In the genomic region with DNA sequence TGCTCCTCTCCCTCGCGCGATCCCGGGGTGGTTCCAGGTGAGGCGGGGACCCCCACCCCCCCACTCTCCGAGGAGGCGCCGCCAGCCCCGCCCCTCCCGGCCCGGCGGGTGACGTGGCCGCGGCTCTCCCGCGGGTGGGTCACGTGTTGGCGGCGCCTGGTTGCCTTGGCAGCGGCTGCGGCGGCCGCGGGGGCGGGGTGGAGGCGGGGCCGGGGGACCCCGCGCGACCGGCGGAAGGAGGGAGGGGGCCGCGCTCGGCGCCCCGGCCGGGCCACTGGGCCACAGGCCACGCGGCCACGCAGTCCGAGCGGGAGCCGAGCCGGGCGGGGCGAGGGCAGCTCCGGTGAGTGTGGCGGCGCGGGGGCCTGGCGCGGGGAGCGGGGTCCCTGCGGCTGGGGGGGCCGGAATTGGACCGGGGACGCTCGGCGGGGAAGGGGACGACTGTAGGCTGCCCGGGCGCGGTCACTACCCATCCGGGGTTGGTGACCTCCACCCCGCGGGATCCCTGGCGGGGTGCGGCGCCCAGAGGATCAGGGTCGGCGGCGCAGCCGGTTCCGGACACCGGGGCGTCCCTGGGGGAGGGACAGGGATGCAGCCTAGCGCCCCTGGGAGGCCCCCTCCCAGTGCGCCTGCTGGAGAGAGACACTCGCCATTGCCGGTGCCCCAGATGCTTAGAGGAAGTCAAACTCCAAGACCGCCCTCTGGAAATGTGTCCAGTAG, we compare ENCODE assay signal across 8 cellular contexts. TPM values are rescaled to one million over a fixed set of nuclear protein-coding genes. Genes with fewer than 3 reads are reported as not detected.
DNase-seq lines count a peak whose midpoint lies in the region; ATAC-seq, FAIRE-seq and TF ChIP-seq lines count a peak whose summit lies in the region.

A gene (plus strand): TSS at position 257 of the 720 bp plus-strand sequence. CDS start 5,382 bp downstream, outside the sequence.

- H3K4me1 ChIP-seq in H1 (replicated peaks in 1 of 4; ENCODE audit: control insufficient read depth in 3 of 4, insufficient read depth in 4 of 4, low read length in 3 of 4), result peaks cover 0 to 8% (median 5%) of the 10 kb centered on the region in 4 experiments; a peak in 5 of 7 replicates

- POLR2A ChIA-PET in H1 (lab: Charles Lee; ENCODE audit: partially characterized antibody), result interaction anchor here (2.3 to 3.6 kb wide), 2 partner anchors 8 to 9 kb away, joined by 8 to 16 read pairs; no protein-coding TSS in a partner anchor

- peak within 1 kb of the TSS; percentile 64 for H4K8ac ChIP-seq in H1 (ENCODE audit: extremely low read depth, insufficient read depth, low read length)

- 0 out of 2 replicates have a peak within 1 kb of the TSS, but pooled peaks have one; percentile 35 for H2BK5ac ChIP-seq in H1 (ENCODE audit: low read depth, low read length)

- peak within 1 kb of the TSS; percentile 62 to 78 (median 74) for H3K4me3 ChIP-seq in H1 (ENCODE audit: extremely low read depth in 1 of 4, insufficient read depth in 2 of 4, low read depth in 3 of 4, low read length in 4 of 4)

- no peak within 1 kb of the TSS for H3K14ac ChIP-seq in H1 (ENCODE audit: insufficient read length)

- no peak within 1 kb of the TSS for H2BK12ac ChIP-seq in H1 (ENCODE audit: low read depth, low read length)

- 4% methylated on average over 18 of the region's 83 CpGs; no CpG with 5 or more reads in 1 of the 2 experiments for WGBS in H1 (ENCODE audit: extremely low coverage in 1 of 2, insufficient coverage in 1 of 2, insufficient read length in 1 of 2, insufficient replicate concordance in 2 of 2, low coverage in 1 of 2, low lambda C conversion rate in 2 of 2, missing lambda C conversion rate in 1 of 2), 2 experiments

- H3K27ac ChIP-seq in H1 (ENCODE audit: low read depth, low read length), result no peak within 1 kb of the TSS; the same call in 1 of the 2 replicates

- ATAC-seq in GM18511 (IDR thresholded peaks at IDR 0.05; ENCODE audit: unreplicated experiment) (peak; percentile 70), HG03064 (IDR thresholded peaks at IDR 0.05; ENCODE audit: low read depth, unreplicated experiment) (peak; percentile 54)

- H3K23ac ChIP-seq in H1 (ENCODE audit: insufficient read length), result no peak within 1 kb of the TSS

- no peak within 1 kb of the TSS for H2BK15ac ChIP-seq in H1 (ENCODE audit: low read length)

- TF ChIP-seq EP300 in H1 (IDR thresholded peaks at IDR 0.05; ENCODE audit: borderline replicate concordance in 1 of 2, low read depth in 2 of 2, low read length in 2 of 2), result no peak

- H3K79me1 ChIP-seq in H1 (ENCODE audit: low read depth, low read length), result no peaks in the 10 kb centered on the region

- CTCF ChIA-PET in H1 (lab: Charles Lee; ENCODE audit: partially characterized antibody), result interaction anchor here (0.8 to 1.2 kb wide), 3 partner anchors 16 to 154 kb away, joined by 3 to 4 read pairs (median 3); no protein-coding TSS in a partner anchor

- H3K9me3 ChIP-seq in H1 (ENCODE audit: insufficient read depth in 2 of 2, low read depth in 1 of 2, low read length in 1 of 2), result no peaks in the 10 kb centered on the region

- H3K36me3 ChIP-seq in H1 (ENCODE audit: control insufficient read depth in 2 of 4, insufficient read depth in 4 of 4, low read length in 3 of 4), result no peaks in the 10 kb centered on the region; a peak in 1 of 8 replicates

- H3K4ac ChIP-seq in H1 (replicated peaks; ENCODE audit: insufficient read length, low read depth, low read length), result no peak within 1 kb of the TSS

- FAIRE-seq in H1 (lab: Jason Lieb, UNC), result no peak

- H3K56ac ChIP-seq in H1 (replicated peaks; ENCODE audit: insufficient read length, low read depth, low read length), result peak within 1 kb of the TSS; percentile 46

- no peak; a peak in 1 of 3 replicates for TF ChIP-seq POLR2A in H1 (IDR thresholded peaks at IDR 0.05; ENCODE audit: control extremely low read depth in 1 of 2, low read depth in 2 of 2, low read length in 2 of 2)

- peak within 1 kb of the TSS; percentile 70; the same call in 1 of the 2 replicates for H2AK5ac ChIP-seq in H1 (ENCODE audit: low read depth, low read length)

- no peak within 1 kb of the TSS for H4K91ac ChIP-seq in H1 (replicated peaks; ENCODE audit: insufficient read length, low read length)

- H3K27me3 ChIP-seq in H1 (replicated peaks in 1 of 4; ENCODE audit: control insufficient read depth in 3 of 4, extremely low read depth in 1 of 4, insufficient read depth in 3 of 4, low read length in 3 of 4), result no peaks in the 10 kb centered on the region

- H4K20me1 ChIP-seq in H1 (replicated peaks in 1 of 2; ENCODE audit: control insufficient read depth in 1 of 2, insufficient read depth in 2 of 2, low read length in 2 of 2), result peaks cover 0 to 3% of the 10 kb centered on the region in 2 experiments

- TF ChIP-seq CTCF in H1 (IDR thresholded peaks at IDR 0.05; ENCODE audit: control extremely low read depth in 1 of 3, insufficient read depth in 1 of 3, low read depth in 1 of 3, low read length in 3 of 3), result no peak

- H2AFZ ChIP-seq in H1 (ENCODE audit: low read length), result 0 out of 2 replicates have a peak within 1 kb of the TSS, but pooled peaks have one; percentile 44

- H3K9ac ChIP-seq in H1 (replicated peaks in 1 of 4; ENCODE audit: extremely low read depth in 1 of 4, low read depth in 3 of 4, low read length in 3 of 4), result peak within 1 kb of the TSS in 3 of 4 experiments; percentile 20 to 93 (median 47); a peak in 5 of 7 replicates

- H2BK20ac ChIP-seq in H1 (ENCODE audit: low read length), result no peak within 1 kb of the TSS

- no peaks in the 10 kb centered on the region for H3K79me2 ChIP-seq in H1 (ENCODE audit: control insufficient read depth in 1 of 2, insufficient read depth in 2 of 2, low read length in 2 of 2)

- H2BK120ac ChIP-seq in H1 (replicated peaks; ENCODE audit: low read depth, low read length), result no peak within 1 kb of the TSS

- TF ChIP-seq RAD21 in H1 (IDR thresholded peaks at IDR 0.05 in 1 of 2, conservative IDR thresholded peaks at IDR 0.05 in 1 of 2; ENCODE audit: low read depth in 2 of 2, low read length in 2 of 2), result no peak

- peak; percentile 80 for DNase-seq in 8988T
- DNase-seq in NCI-H748 treated with DMSO at 0.1 percent for 48 hours (lab: John Stamatoyannopoulos, UW), result peak; percentile 36
- DNase-seq in activated CD8-positive, alpha-beta memory T cell treated with anti-CD3 and anti-CD28 coated beads for 48 hours (ENCODE audit: low read depth in 2 of 3, low spot score in 2 of 3), result peak in 2 of 3 experiments; percentile 68 to 80
- peak in 1 of 2 experiments; percentile 86 for DNase-seq in H1 (ENCODE audit: low read depth in 1 of 2, low spot score in 2 of 2)
- peak; percentile 95 for DNase-seq in mesenteric fat pad (ENCODE audit: low spot score)
- peak; percentile 75 for DNase-seq in stimulated activated CD8-positive, alpha-beta memory T cell treated with anti-CD3 and anti-CD28 coated beads, Interleukin-15, amount 100 ng/mL, for 1 hour (ENCODE audit: low read depth)

- peak within 1 kb of the TSS; percentile 77 to 85 for H3K4me2 ChIP-seq in H1 (ENCODE audit: insufficient read depth in 1 of 2, low read depth in 2 of 2, low read length in 2 of 2)

- no peak within 1 kb of the TSS for H4K5ac ChIP-seq in H1 (ENCODE audit: insufficient read length, low read depth, low read length)

- peaks cover 3% of the 10 kb centered on the region; the same call in 1 of the 2 replicates for H3K23me2 ChIP-seq in H1 (ENCODE audit: low read depth, low read length)

- H3K18ac ChIP-seq in H1 (ENCODE audit: extremely low read depth, low read length), result peak within 1 kb of the TSS; percentile 78

TF ChIP-seq in H1, 55 proteins besides CTCF, POLR2A, EP300 and RAD21 (continues in another document):
- TF ChIP-seq CREB1 (IDR thresholded peaks at IDR 0.05), result no peak; the same call in 1 of the 2 replicates
- no peak for TF ChIP-seq TAF7 (optimal IDR thresholded peaks at IDR 0.05; ENCODE audit: borderline replicate concordance, low read depth, low read length)
- 0 out of 4 replicates have a peak, but pooled peaks have one; percentile 4 to 44 for TF ChIP-seq SIN3A (conservative IDR thresholded peaks at IDR 0.05 in 1 of 2, IDR thresholded peaks at IDR 0.05 in 1 of 2; ENCODE audit: low read depth in 1 of 2, low read length in 2 of 2)
- peak; percentile 40 for TF ChIP-seq ASH2L (IDR thresholded peaks at IDR 0.05; ENCODE audit: low read length)
- no peak for TF ChIP-seq CTBP2 (IDR thresholded peaks at IDR 0.05; ENCODE audit: borderline replicate concordance, insufficient read depth, insufficient read length, low read length)
- no peak for TF ChIP-seq NANOG (IDR thresholded peaks at IDR 0.05; ENCODE audit: insufficient read depth, low read depth, low read length, poor library complexity, severe bottlenecking)
- TF ChIP-seq, protein P1, sequence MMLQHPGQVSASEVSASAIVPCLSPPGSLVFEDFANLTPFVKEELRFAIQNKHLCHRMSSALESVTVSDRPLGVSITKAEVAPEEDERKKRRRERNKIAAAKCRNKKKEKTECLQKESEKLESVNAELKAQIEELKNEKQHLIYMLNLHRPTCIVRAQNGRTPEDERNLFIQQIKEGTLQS (IDR thresholded peaks at IDR 0.05; ENCODE audit: insufficient read depth, low read depth, low read length), result peak; percentile 34; the same call in 1 of the 2 replicates
- TF ChIP-seq TAF1 (IDR thresholded peaks at IDR 0.05; ENCODE audit: low read depth, low read length), result 0 out of 2 replicates have a peak, but pooled peaks have one; percentile 23
- TF ChIP-seq, protein P2, sequence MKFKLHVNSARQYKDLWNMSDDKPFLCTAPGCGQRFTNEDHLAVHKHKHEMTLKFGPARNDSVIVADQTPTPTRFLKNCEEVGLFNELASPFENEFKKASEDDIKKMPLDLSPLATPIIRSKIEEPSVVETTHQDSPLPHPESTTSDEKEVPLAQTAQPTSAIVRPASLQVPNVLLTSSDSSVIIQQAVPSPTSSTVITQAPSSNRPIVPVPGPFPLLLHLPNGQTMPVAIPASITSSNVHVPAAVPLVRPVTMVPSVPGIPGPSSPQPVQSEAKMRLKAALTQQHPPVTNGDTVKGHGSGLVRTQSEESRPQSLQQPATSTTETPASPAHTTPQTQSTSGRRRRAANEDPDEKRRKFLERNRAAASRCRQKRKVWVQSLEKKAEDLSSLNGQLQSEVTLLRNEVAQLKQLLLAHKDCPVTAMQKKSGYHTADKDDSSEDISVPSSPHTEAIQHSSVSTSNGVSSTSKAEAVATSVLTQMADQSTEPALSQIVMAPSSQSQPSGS (IDR thresholded peaks at IDR 0.05; ENCODE audit: low read length), result no peak

RNA-seq across cellular contexts. Expression of the gene that starts here (rescaled TPM):
- total RNA-seq in H1 (2021; fragmentation: NEBNext Ultra II Directional; extraction: Animal tissue kit (Norgen Biotek cat#: 25700)), result 20.7 and 22.9 TPM in 2 replicates
- polyA plus RNA-seq in H1 (2011; rRNA removed), result 35.2 and 49.8 TPM in 2 replicates
- 30.9 TPM for polyA plus RNA-seq in H1 (2011; cell fraction: cytosol; rRNA removed)
- polyA plus RNA-seq in H1 (2011; cell fraction: nucleus; rRNA removed), result 22.4 TPM
- 14.2 to 25.3 TPM (median 22.8 TPM) in 4 replicates for polyA plus RNA-seq in H1 (2012, experiment 1 of 2)
- 15.5 TPM for polyA plus RNA-seq in H1 (2012, experiment 2 of 2)
- 17.4 TPM for polyA plus RNA-seq in H1 (2013, experiment 1 of 2)
- 16.4 TPM for polyA plus RNA-seq in H1 (2013, experiment 2 of 2)
- polyA minus RNA-seq in H1 (2011; rRNA and poly(A)+ RNA removed), result 18.7 and 27.7 TPM in 2 replicates
- polyA minus RNA-seq in H1 (2011; cell fraction: cytosol; rRNA and poly(A)+ RNA removed), result 24.6 TPM
- polyA minus RNA-seq in H1 (2011; cell fraction: nucleus; rRNA and poly(A)+ RNA removed), result 17.7 TPM
- 33.7 TPM for total RNA-seq in mesenteric fat pad
